Comparison of ENCODE assay signal across 8 cellular contexts in the genomic region with DNA sequence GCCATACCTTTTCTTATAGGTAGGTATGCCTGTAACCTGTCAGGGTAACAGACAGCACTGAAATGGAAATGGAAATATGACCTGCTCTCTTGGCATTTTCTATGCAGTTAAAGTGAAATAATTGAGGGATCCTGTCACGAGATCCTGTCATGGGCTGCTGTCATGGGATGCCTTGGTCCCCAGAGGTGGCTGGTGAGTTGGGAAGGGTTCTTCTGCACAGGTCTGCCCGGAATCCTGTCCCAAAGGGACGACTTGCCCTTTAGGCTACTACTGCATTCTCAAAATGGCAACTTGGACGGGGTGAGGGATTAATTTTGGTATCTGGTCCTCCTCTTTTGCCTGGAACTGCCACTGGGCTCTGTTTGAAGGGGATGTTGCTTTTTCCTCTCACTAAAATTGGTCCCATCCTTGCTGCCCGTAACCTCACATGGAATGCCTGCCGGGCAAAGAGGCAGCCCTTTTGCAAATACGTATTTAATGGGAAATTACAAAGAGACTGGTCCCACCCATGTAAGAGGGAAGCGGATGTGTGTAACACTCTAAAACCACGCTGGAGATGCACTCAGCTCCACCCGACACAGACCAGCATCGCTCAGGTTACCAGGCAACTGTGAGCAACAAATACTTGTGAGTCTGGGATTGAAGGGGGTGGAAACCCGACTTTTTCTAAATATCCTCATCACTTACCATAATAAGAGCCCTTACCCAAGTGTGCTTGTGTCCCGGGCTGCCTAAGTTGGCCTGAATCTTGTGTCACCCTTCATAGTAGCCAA. TPM values are rescaled to one million over a fixed set of nuclear protein-coding genes. Genes with fewer than 3 reads are reported as not detected.
DNase-seq lines count a peak whose midpoint lies in the region; ATAC-seq, FAIRE-seq and TF ChIP-seq lines count a peak whose summit lies in the region.

No MANE protein-coding gene starts in this region.

- ATAC-seq in GM19035 (IDR thresholded peaks at IDR 0.05; ENCODE audit: unreplicated experiment) = no peak

- intact Hi-C loops in kidney (cut with DNase I) = no loop called here

- TF ChIP-seq CTCF in kidney (IDR thresholded peaks at IDR 0.05; ENCODE audit: borderline replicate concordance, extremely low read depth, insufficient read depth) = no peak

- peak overlapping the region; percentile 29 to 34 for H3K27ac ChIP-seq in kidney (ENCODE audit: low read depth in 2 of 2, low read length in 2 of 2)

- H3K36me3 ChIP-seq in kidney (ENCODE audit: control insufficient read depth in 1 of 2, insufficient read depth in 2 of 2, low read length in 2 of 2) = no peaks in the 10 kb centered on the region

- peaks cover 0 to 14% of the 10 kb centered on the region in 2 donors for H3K4me1 ChIP-seq in kidney (ENCODE audit: control insufficient read depth in 1 of 2, insufficient read depth in 1 of 2, low read depth in 1 of 2, low read length in 2 of 2)

- H3K4me3 ChIP-seq in kidney (ENCODE audit: low read length in 2 of 2) = no peak overlapping the region

- H3K9ac ChIP-seq in kidney (ENCODE audit: low read length in 2 of 2) = no peak overlapping the region

- FAIRE-seq in kidney (lab: Jason Lieb, UNC) (no peak), urothelium cell line (lab: Jason Lieb, UNC) (no peak)

- H3K9me3 ChIP-seq in kidney (ENCODE audit: control insufficient read depth in 1 of 2, low read length in 2 of 2) = no peaks in the 10 kb centered on the region

- peak; percentile 9 for DNase-seq in NK-92 (lab: John Stamatoyannopoulos, UW; ENCODE audit: unreplicated experiment)
- peak; percentile 48 for DNase-seq in activated gamma-delta T cell treated with anti-CD3 and anti-CD28 coated beads, Interleukin-2, amount 50 U/mL, for 16 hours (ENCODE audit: low read depth)
- DNase-seq in kidney = no peak
- peak; percentile 37 for DNase-seq in stimulated activated CD8-positive, alpha-beta memory T cell treated with anti-CD3 and anti-CD28 coated beads, Interleukin-4, amount 100 ng/mL, for 4 hours (ENCODE audit: low read depth in 2 of 2, low spot score in 1 of 2)
- no peak for DNase-seq in urothelium cell line (ENCODE audit: low spot score)
- no peak for DNase-seq in germinal center (ENCODE audit: low spot score)
- no peak for DNase-seq in NCI-H1092 treated with DMSO at 0.1 percent for 48 hours (lab: John Stamatoyannopoulos, UW)

RNA-seq across cellular contexts. Expression of a gene that starts 47.5 kb away (rescaled TPM):
- total RNA-seq in kidney = 59.5 TPM
- 10.5 TPM for polyA plus RNA-seq in kidney (ENCODE audit: insufficient read depth, low read depth, low replicate concordance)

Comparison
In these comparisons a context has a peak if more than half of its experiments do, and no peak if none do; other contexts are left out.
1. DNase-seq: peak in NK-92 (single experiment), activated gamma-delta T cell treated with anti-CD3 and anti-CD28 coated beads, Interleukin-2, amount 50 U/mL, for 16 hours (single experiment) and stimulated activated CD8-positive, alpha-beta memory T cell treated with anti-CD3 and anti-CD28 coated beads, Interleukin-4, amount 100 ng/mL, for 4 hours (2 of 2); none in kidney (single experiment), urothelium cell line (single experiment), germinal center (single experiment) and NCI-H1092 treated with DMSO at 0.1 percent for 48 hours (single experiment).